Comparison of ENCODE assay signal across 13 cellular contexts in the genomic region with DNA sequence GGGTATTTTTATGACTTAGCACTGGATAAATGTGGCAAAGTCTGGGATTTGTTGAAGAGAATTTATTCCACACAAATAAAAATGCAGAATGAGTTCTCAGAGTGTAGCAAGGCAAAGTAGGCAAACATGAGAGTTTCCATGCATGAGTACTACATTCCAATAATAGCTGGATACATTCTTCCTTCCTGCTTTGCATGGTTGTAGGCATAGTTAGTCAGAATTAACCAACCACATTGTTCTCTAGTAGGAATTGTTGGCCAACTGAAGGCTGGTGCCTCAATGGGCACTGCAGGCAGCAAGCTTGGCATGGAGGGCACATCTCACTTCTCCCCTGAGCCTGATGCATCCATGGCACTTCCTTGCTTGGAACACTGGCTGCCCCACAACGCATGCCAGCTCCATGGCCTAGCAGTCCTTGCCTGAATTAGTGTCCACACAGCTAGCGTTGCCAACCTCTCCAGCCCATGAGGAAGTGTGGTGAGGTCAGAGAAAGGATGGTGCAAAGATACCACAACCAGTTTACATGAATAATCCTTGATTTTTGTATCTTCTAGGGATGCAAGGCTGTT.
DNase-seq lines count a peak whose midpoint lies in the region; ATAC-seq and TF ChIP-seq lines count a peak whose summit lies in the region.
"Had no signal": no experiment of that assay in that cellular context is flagged by ENCODE, and none has a peak within 500 bp of the region (broad histone marks: within the 10 kb centered on the region; RNA-seq: fewer than 3 reads in every experiment).

No MANE protein-coding gene starts in this region.

- no peak overlapping the region for H3K4me3 ChIP-seq in epithelial cell of proximal tubule (ENCODE audit: low read depth, low read length)

- DNase-seq in Daoy (ENCODE audit: low read depth): peak; percentile 9
- peak; percentile 60 for DNase-seq in RPMI7951 (ENCODE audit: low read depth)
- DNase-seq in epithelial cell of proximal tubule (ENCODE audit: low read depth): peak; percentile 68
- peak; percentile 55 for DNase-seq in non-pigmented ciliary epithelial cell (ENCODE audit: low read depth)
- no peak for DNase-seq in activated naive CD4-positive, alpha-beta T cell treated with Interleukin-2 at 50 U/mL for 16 hours
- DNase-seq in NCI-H748 treated with DMSO at 0.1 percent for 48 hours (lab: John Stamatoyannopoulos, UW): no peak
- DNase-seq in activated CD4-positive, alpha-beta T cell treated with anti-CD3 and anti-CD28 coated beads, Interleukin-2, amount 50 U/mL, for 48 hours: no peak
- DNase-seq: activated effector memory CD4-positive, alpha-beta T cell treated with Interleukin-2 at 50 U/mL for 16 hours; CD4-positive, CD25-positive, alpha-beta regulatory T cell; Kasumi-1; right cardiac atrium; SW 1271 had no signal

- TF ChIP-seq CTCF in epithelial cell of proximal tubule (conservative IDR thresholded peaks at IDR 0.05; ENCODE audit: low read depth, low read length): no peak

- no peak for ATAC-seq in HG03520 (IDR thresholded peaks at IDR 0.05; ENCODE audit: unreplicated experiment)

Comparison
In these comparisons a context has a peak if more than half of its experiments do, and no peak if none do; other contexts are left out.
1. DNase-seq: peak in Daoy (single experiment), RPMI7951 (single experiment), epithelial cell of proximal tubule (single experiment) and non-pigmented ciliary epithelial cell (single experiment); none in activated naive CD4-positive, alpha-beta T cell treated with Interleukin-2 at 50 U/mL for 16 hours (single experiment), NCI-H748 treated with DMSO at 0.1 percent for 48 hours (single experiment) and activated CD4-positive, alpha-beta T cell treated with anti-CD3 and anti-CD28 coated beads, Interleukin-2, amount 50 U/mL, for 48 hours (0 of 2).